In genomic region chr3:113273604-113274003, GRCh38 we compare ENCODE assay signal across 24 cellular contexts.
"Had no signal": no experiment of that assay in that cellular context is flagged by ENCODE, and none has a peak within 500 bp of the region (broad histone marks: within the 10 kb centered on the region; RNA-seq: fewer than 3 reads in every experiment).

No MANE protein-coding gene starts in this region.

- DNase-seq: activated CD4-positive, alpha-beta T cell treated with anti-CD3 and anti-CD28 coated beads for 1 hour; activated CD8-positive, alpha-beta memory T cell treated with anti-CD3 and anti-CD28 coated beads, Interleukin-2, amount 50 U/mL, for 4 hours; activated naive CD4-positive, alpha-beta T cell treated with Interleukin-2 at 50 U/mL for 16 hours; activated naive CD8-positive, alpha-beta T cell treated with anti-CD3 and anti-CD28 coated beads for 36 hours; activated T-cell treated with anti-CD3 and anti-CD28 coated beads, Interleukin-2, amount 50 U/mL, for 4 hours; cerebellar nuclear complex; cortex of kidney; foreskin keratinocyte; glutamatergic neuron; left ventricle myocardium superior; mammary epithelial cell; naive thymus-derived CD8-positive, alpha-beta T cell; nucleus accumbens; stimulated activated CD4-positive, alpha-beta T cell treated with anti-CD3 and anti-CD28 coated beads, Interleukin-2, amount 100 ng/mL, for 24 hours; stimulated activated naive CD8-positive, alpha-beta T cell treated with anti-CD3 and anti-CD28 coated beads, Interleukin-15, amount 100 ng/mL, for 72 hours; T-helper 1 cell; trophoblast cell had no signal

- H3K27me3 ChIP-seq: foreskin keratinocyte, hepatocyte, vagina had no signal

- H3K27ac ChIP-seq: foreskin keratinocyte, hepatocyte, parathyroid adenoma had no signal

- H3K36me3 Mint-ChIP-seq: activated naive CD8-positive, alpha-beta T cell treated with anti-CD3 and anti-CD28 coated beads for 36 hours; naive thymus-derived CD8-positive, alpha-beta T cell; stimulated activated effector memory CD8-positive, alpha-beta T cell treated with anti-CD3 and anti-CD28 coated beads, Interleukin-12 subunit alpha, Interleukin-12 subunit beta, amount 100 ng/mL, for 72 hours had no signal

- H3K4me1 Mint-ChIP-seq: stimulated activated effector memory CD8-positive, alpha-beta T cell treated with anti-CD3 and anti-CD28 coated beads, Interleukin-12 subunit alpha, Interleukin-12 subunit beta, amount 100 ng/mL, for 72 hours had no signal

- H3K9me3 Mint-ChIP-seq: activated naive CD8-positive, alpha-beta T cell treated with anti-CD3 and anti-CD28 coated beads for 36 hours; activated T-cell treated with anti-CD3 and anti-CD28 coated beads, Interleukin-2, amount 50 U/mL, for 4 hours; mesothelial cell of epicardium; naive thymus-derived CD8-positive, alpha-beta T cell; stimulated activated effector memory CD8-positive, alpha-beta T cell treated with anti-CD3 and anti-CD28 coated beads, Interleukin-12 subunit alpha, Interleukin-12 subunit beta, amount 100 ng/mL, for 72 hours; stimulated activated naive CD8-positive, alpha-beta T cell treated with anti-CD3 and anti-CD28 coated beads, Interleukin-15, amount 100 ng/mL, for 72 hours had no signal

- H3K4me3 Mint-ChIP-seq: activated naive CD8-positive, alpha-beta T cell treated with anti-CD3 and anti-CD28 coated beads for 36 hours; activated T-cell treated with anti-CD3 and anti-CD28 coated beads, Interleukin-2, amount 50 U/mL, for 4 hours; mesothelial cell of epicardium; naive thymus-derived CD8-positive, alpha-beta T cell; stimulated activated effector memory CD8-positive, alpha-beta T cell treated with anti-CD3 and anti-CD28 coated beads, Interleukin-12 subunit alpha, Interleukin-12 subunit beta, amount 100 ng/mL, for 72 hours; stimulated activated naive CD8-positive, alpha-beta T cell treated with anti-CD3 and anti-CD28 coated beads, Interleukin-15, amount 100 ng/mL, for 72 hours had no signal

- H3K4me3 ChIP-seq: hepatocyte, skin epidermis, vagina had no signal

- H3K9me3 ChIP-seq: vagina had no signal

- H3K27me3 Mint-ChIP-seq: activated naive CD8-positive, alpha-beta T cell treated with anti-CD3 and anti-CD28 coated beads for 36 hours had no signal

- H3K4me1 ChIP-seq: foreskin keratinocyte, parathyroid adenoma had no signal

- ATAC-seq: activated T-cell treated with anti-CD3 and anti-CD28 coated beads, Interleukin-2, amount 50 U/mL, for 4 hours; foreskin keratinocyte; left ventricle myocardium superior; naive thymus-derived CD8-positive, alpha-beta T cell; right cardiac atrium; stimulated activated effector memory CD8-positive, alpha-beta T cell treated with anti-CD3 and anti-CD28 coated beads, Interleukin-12 subunit alpha, Interleukin-12 subunit beta, amount 100 ng/mL, for 72 hours had no signal

- H3K27ac Mint-ChIP-seq: activated naive CD8-positive, alpha-beta T cell treated with anti-CD3 and anti-CD28 coated beads for 36 hours; mesothelial cell of epicardium; naive thymus-derived CD8-positive, alpha-beta T cell; stimulated activated effector memory CD8-positive, alpha-beta T cell treated with anti-CD3 and anti-CD28 coated beads, Interleukin-12 subunit alpha, Interleukin-12 subunit beta, amount 100 ng/mL, for 72 hours had no signal
